In the genomic region with DNA sequence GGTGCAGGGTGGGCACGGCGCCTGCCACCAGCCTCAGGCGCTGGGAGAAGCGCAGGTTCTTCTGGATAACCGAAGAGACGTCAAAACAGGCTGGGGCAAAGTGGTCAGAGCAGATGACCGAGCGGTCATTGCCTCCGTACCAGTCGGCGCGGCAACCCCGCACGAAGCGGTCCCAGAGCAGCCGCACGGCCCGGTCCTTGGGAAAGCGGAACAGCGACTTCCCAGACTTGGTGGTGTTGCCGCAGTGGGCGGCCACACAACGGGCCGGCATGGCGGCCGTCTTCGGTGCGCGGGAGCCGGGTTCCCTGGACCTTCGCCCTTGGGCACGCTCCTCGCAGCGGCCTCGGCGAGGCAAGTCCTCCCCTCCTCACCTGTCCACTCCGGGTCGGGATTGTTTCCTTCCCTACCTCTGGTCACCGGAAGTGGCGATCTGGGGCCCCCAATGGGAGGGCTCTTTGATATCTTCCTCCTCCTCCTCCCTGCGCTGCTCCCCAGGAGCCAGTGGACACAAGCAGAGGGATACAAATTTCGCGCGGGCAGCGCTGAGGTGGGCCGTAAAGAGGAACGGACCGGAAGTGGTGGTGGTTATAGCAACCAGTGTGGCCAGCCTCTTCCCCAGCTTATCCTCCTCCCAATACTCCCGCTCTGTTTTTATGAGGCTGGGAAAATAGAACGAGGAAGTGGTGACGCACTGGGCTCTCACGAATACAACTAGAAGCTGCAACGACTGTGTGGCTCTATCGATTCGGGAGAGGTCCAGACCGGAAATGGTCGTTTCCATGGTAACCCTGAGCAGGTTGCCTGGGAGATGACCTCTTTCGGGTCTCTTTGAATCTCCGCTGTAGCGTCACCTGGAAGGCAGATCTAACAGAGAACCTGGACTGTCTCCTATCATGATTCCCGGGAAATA, we compare ENCODE assay signal across 8 cellular contexts. TPM values are rescaled to one million over a fixed set of nuclear protein-coding genes. Genes with fewer than 3 reads are reported as not detected.
DNase-seq lines count a peak whose midpoint lies in the region; ATAC-seq, FAIRE-seq and TF ChIP-seq lines count a peak whose summit lies in the region.

A gene with protein sequence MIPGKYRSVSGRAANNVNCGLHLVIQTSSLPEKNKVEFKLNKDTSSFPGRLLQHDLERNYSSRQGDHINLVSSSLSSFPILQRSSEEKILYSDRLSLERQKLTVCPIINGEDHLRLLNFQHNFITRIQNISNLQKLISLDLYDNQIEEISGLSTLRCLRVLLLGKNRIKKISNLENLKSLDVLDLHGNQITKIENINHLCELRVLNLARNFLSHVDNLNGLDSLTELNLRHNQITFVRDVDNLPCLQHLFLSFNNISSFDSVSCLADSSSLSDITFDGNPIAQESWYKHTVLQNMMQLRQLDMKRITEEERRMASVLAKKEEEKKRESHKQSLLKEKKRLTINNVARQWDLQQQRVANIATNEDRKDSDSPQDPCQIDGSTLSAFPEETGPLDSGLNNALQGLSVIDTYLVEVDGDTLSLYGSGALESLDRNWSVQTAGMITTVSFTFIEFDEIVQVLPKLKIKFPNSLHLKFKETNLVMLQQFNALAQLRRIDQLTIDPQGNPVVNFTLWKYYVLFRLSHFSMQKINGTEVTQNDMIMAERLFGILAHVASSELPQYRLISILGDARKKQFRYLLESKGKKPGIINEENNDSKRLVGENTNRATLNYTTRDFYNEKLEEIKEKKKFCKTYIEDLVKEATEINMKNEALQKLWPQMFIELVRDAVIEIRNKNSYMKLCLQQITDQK (plus strand): TSS at position 825 of the 910 bp plus-strand sequence. CDS start 69 bp downstream, at position 894.
TSS of gene THAP10 (minus strand) at position 432 of the 910 bp plus-strand sequence. CDS start at position 271, 161 bp downstream.

- TF ChIP-seq RAD21 in K562 (CRISPR knock-in tag; conservative IDR thresholded peaks at IDR 0.05 in 1 of 2, IDR thresholded peaks at IDR 0.05 in 1 of 2): no peak

- intact Hi-C loops in K562 (cut with micrococcal nuclease) (no loop called here), posterior cingulate gyrus (cut with DNase I) (loop anchor here (2.0 to 5.0 kb wide), 2 partner anchors 37 to 550 kb away; partner anchors contain the start of gene LARP6)

- H3K27me3 ChIP-seq in GM23338 (ENCODE audit: insufficient read depth): no peaks in the 10 kb centered on the region
- no peaks in the 10 kb centered on the region for H3K27me3 ChIP-seq in K562 (ENCODE audit: control insufficient read depth in 2 of 2, insufficient read depth in 2 of 2, low read length in 2 of 2)

- no peaks in the 10 kb centered on the region for H3K9me1 ChIP-seq in K562 (ENCODE audit: control insufficient read depth, insufficient read depth, low read length)

- in situ Hi-C loops in K562 (cut with MboI): no loop called here

- peak within 1 kb of the TSS; percentile 66 for H3K4me3 ChIP-seq in GM23338
- H3K4me3 ChIP-seq in LNCaP clone FGC (ENCODE audit: low read depth, low read length): peak within 1 kb of the TSS; percentile 83
- peak within 1 kb of the TSS; percentile 35 for H3K4me3 ChIP-seq in K562

- peak within 1 kb of the TSS; percentile 92 for H3K4me3 Mint-ChIP-seq in GM23338

- H3K36me3 ChIP-seq in ES-I3 (ENCODE audit: insufficient read depth, low read length): no peaks in the 10 kb centered on the region
- no peaks in the 10 kb centered on the region for H3K36me3 ChIP-seq in GM23338 (ENCODE audit: insufficient read depth)
- no peaks in the 10 kb centered on the region for H3K36me3 ChIP-seq in K562 (ENCODE audit: control insufficient read depth, insufficient read depth, low read length)

- peaks cover 17% of the 10 kb centered on the region for H3K79me2 ChIP-seq in GM23338 (replicated peaks; ENCODE audit: insufficient read depth)
- H3K79me2 ChIP-seq in K562 (ENCODE audit: control insufficient read depth, insufficient read depth, low read length): no peaks in the 10 kb centered on the region

- H2AFZ ChIP-seq in GM23338: peak within 1 kb of the TSS; percentile 88
- H2AFZ ChIP-seq in K562 (ENCODE audit: low read depth, low read length): peak within 1 kb of the TSS; percentile 82

- H3K4me1 ChIP-seq in ES-I3 (ENCODE audit: insufficient read depth, low read length) (no peaks in the 10 kb centered on the region), GM23338 (ENCODE audit: insufficient read depth) (peaks cover 13% of the 10 kb centered on the region; the same call in 1 of the 2 replicates), K562 (replicated peaks in 1 of 2; ENCODE audit: control insufficient read depth in 2 of 2, insufficient read depth in 2 of 2, low read length in 2 of 2) (peaks cover 0 to 9% of the 10 kb centered on the region in 2 experiments; a peak in 2 of 5 replicates)

- peaks cover 5% of the 10 kb centered on the region for H3K27me3 Mint-ChIP-seq in GM23338 (ENCODE audit: insufficient read depth, low read depth, poor library complexity)

- no peaks in the 10 kb centered on the region for H3F3A ChIP-seq in GM23338 (replicated peaks; ENCODE audit: low read depth)

- no peaks in the 10 kb centered on the region; the same call in 2 of the 3 replicates for H3K36me3 Mint-ChIP-seq in GM23338 (ENCODE audit: low read depth)

- H3K4me1 Mint-ChIP-seq in GM23338: peaks cover 14% of the 10 kb centered on the region

- no peak for TF ChIP-seq CTCF in GM23338 (conservative IDR thresholded peaks at IDR 0.05; ENCODE audit: low read depth in 2 of 2)
- TF ChIP-seq CTCF in LNCaP clone FGC (IDR thresholded peaks at IDR 0.05; ENCODE audit: control insufficient read depth, extremely low read depth, insufficient read depth): no peak
- TF ChIP-seq CTCF in K562 (IDR thresholded peaks at IDR 0.05 in 2 of 3, conservative IDR thresholded peaks at IDR 0.05 in 1 of 3; ENCODE audit: insufficient read depth in 2 of 3, low read depth in 1 of 3, low read length in 3 of 3): no peak

- H3K9me3 Mint-ChIP-seq in GM23338: no peaks in the 10 kb centered on the region

- 11% methylated on average over 35 of the region's 61 CpGs for WGBS in K562 (ENCODE audit: insufficient coverage, low coverage, missing lambda C conversion rate)

- H4K20me1 ChIP-seq in GM23338 (replicated peaks; ENCODE audit: insufficient read depth): no peaks in the 10 kb centered on the region
- no peaks in the 10 kb centered on the region for H4K20me1 ChIP-seq in K562 (replicated peaks; ENCODE audit: control insufficient read depth, insufficient read depth, low read length)

- no peak for TF ChIP-seq POLR2A in K562 (conservative IDR thresholded peaks at IDR 0.05)

- no peaks in the 10 kb centered on the region for H3K9me3 ChIP-seq in ES-I3 (ENCODE audit: control insufficient read depth, insufficient read depth, low read length)
- H3K9me3 ChIP-seq in K562 (replicated peaks; ENCODE audit: control insufficient read depth, insufficient read depth, low read depth, low read length): no peaks in the 10 kb centered on the region

- no peak for FAIRE-seq in K562 (lab: Jason Lieb, UNC)

- DNase-seq in GM23338 (ENCODE audit: low spot score): peak; percentile 96
- DNase-seq in LNCaP clone FGC (ENCODE audit: low read depth): peak; percentile 90
- DNase-seq in RPMI7951 (ENCODE audit: low read depth): peak; percentile 97
- DNase-seq in K562 (ENCODE audit: extremely low read depth in 1 of 4, low spot score in 3 of 4): peak in 3 of 4 experiments; percentile 8 to 21 (median 9)
- DNase-seq in hepatic stellate cell (ENCODE audit: low spot score): peak; percentile 65
- DNase-seq in posterior cingulate gyrus: peak; percentile 77 to 98 (median 89)

- CTCF ChIA-PET in K562 (lab: Yijun Ruan, JAX; ENCODE audit: low intra/inter-chr PET ratio): no interaction called here

- H3K9ac ChIP-seq in ES-I3 (ENCODE audit: low read depth, low read length) (peak within 1 kb of the TSS; percentile 94), K562 (ENCODE audit: insufficient read depth in 1 of 2, low read depth in 2 of 2, low read length in 2 of 2) (no peak within 1 kb of the TSS; a peak in 1 of 4 replicates)

- no peak for TF ChIP-seq EP300 in K562 (IDR thresholded peaks at IDR 0.05; ENCODE audit: low read length)

- peak within 1 kb of the TSS; percentile 96 for H3K27ac Mint-ChIP-seq in GM23338

- H3K9me2 ChIP-seq in GM23338 (ENCODE audit: insufficient read depth): no peaks in the 10 kb centered on the region

- H3K27ac ChIP-seq in GM23338 (ENCODE audit: low read depth) (peak within 1 kb of the TSS; percentile 64), K562 (ENCODE audit: extremely low read depth, low read depth, low read length) (no peak within 1 kb of the TSS)

- ATAC-seq in GM23338: peak; percentile 96
- ATAC-seq in K562: peak; percentile 93
- no peak for ATAC-seq in HG02884 (IDR thresholded peaks at IDR 0.05; ENCODE audit: unreplicated experiment)

- BruUV-seq in K562 (replicated peaks; lab: Mats Ljungman, UMichigan): no TSS peak

- POLR2A ChIA-PET in K562 (lab: Yijun Ruan, JAX): interaction anchor here (0.6 kb wide), 1 partner anchor 854 kb away, joined by 3 read pairs; no protein-coding TSS in a partner anchor

- H3K4me2 ChIP-seq in GM23338: peak within 1 kb of the TSS; percentile 79
- peak within 1 kb of the TSS; percentile 61 for H3K4me2 ChIP-seq in K562 (ENCODE audit: insufficient read depth, low read length)

RNA-seq across cellular contexts. Expression of the first gene that starts in this region (rescaled TPM):
- 13.3 and 14.6 TPM in 2 replicates for total RNA-seq in GM23338 (2014; rRNA removed; shearing (Covaris generic))
- polyA plus RNA-seq in GM23338 (2016; fragmentation: Nextera tagmentation; extraction: Ambion mirVana) (6.9 and 8.5 TPM in 2 replicates), K562 (2011; rRNA removed) (not detected in 2 replicates), K562 (2014; fragmentation: Illumina TruSeq; extraction: Trizol) (not detected in 2 replicates), K562 (2014; fragmentation: Nextera tagmentation; extraction: Ambion mirVana) (not detected), K562 (2014; rRNA removed) (0.32 TPM in 1 of 2 replicates, not detected in the other)
- total RNA-seq in RPMI7951 (2014; rRNA removed; shearing (Covaris generic)): 12.5 and 14.5 TPM in 2 replicates
- total RNA-seq in K562 (2011; cell fraction: chromatin; rRNA removed; ENCODE audit: low replicate concordance): not detected in 2 replicates
- total RNA-seq in K562 (2011; cell fraction: nucleolus; rRNA removed): not detected in 2 replicates
- not detected in 2 replicates for total RNA-seq in K562 (2011; cell fraction: nucleoplasm; rRNA removed)
- total RNA-seq in K562 (2014; rRNA removed) (not detected in 2 replicates), K562 (2014; rRNA removed; fragmentation: Illumina TruSeq; extraction: Trizol) (not detected in 2 replicates), K562 (2015; rRNA removed; fragmentation: Illumina TruSeq; extraction: Trizol) (not detected in 2 replicates), K562 (2021) (not detected in 2 replicates)
- polyA plus RNA-seq in K562 (2011; cell fraction: cytosol; rRNA removed): not detected in 2 replicates
- polyA plus RNA-seq in K562 (2011; cell fraction: nucleus; rRNA removed): not detected in 2 replicates
- polyA plus RNA-seq in K562 (2012): 0.24 TPM in 1 of 2 replicates, not detected in the other
- polyA minus RNA-seq in K562 (2011; rRNA and poly(A)+ RNA removed): not detected in 2 replicates
- polyA minus RNA-seq in K562 (2011; cell fraction: cytosol; rRNA and poly(A)+ RNA removed): not detected in 2 replicates
- polyA minus RNA-seq in K562 (2011; cell fraction: nucleus; rRNA and poly(A)+ RNA removed): not detected in 2 replicates

RNA-seq across cellular contexts. Expression of gene THAP10, which starts in this region (rescaled TPM):
- 5.5 and 5.7 TPM in 2 replicates for total RNA-seq in GM23338 (2014; rRNA removed; shearing (Covaris generic))
- polyA plus RNA-seq in GM23338 (2016; fragmentation: Nextera tagmentation; extraction: Ambion mirVana) (4.5 and 8.2 TPM in 2 replicates), K562 (2011; rRNA removed) (not detected in 2 replicates), K562 (2014; fragmentation: Illumina TruSeq; extraction: Trizol) (0.10 TPM in 1 of 2 replicates, not detected in the other), K562 (2014; fragmentation: Nextera tagmentation; extraction: Ambion mirVana) (under 1 TPM; 0.04 to 0.08 TPM), K562 (2014; rRNA removed) (0.28 TPM in 1 of 2 replicates, not detected in the other)
- 8.4 and 9.0 TPM in 2 replicates for total RNA-seq in RPMI7951 (2014; rRNA removed; shearing (Covaris generic))
- not detected in 2 replicates for total RNA-seq in K562 (2011; cell fraction: chromatin; rRNA removed; ENCODE audit: low replicate concordance)
- not detected in 2 replicates for total RNA-seq in K562 (2011; cell fraction: nucleolus; rRNA removed)
- total RNA-seq in K562 (2011; cell fraction: nucleoplasm; rRNA removed): not detected in 2 replicates
- total RNA-seq in K562 (2014; rRNA removed) (0.08 TPM in 1 of 2 replicates, not detected in the other), K562 (2014; rRNA removed; fragmentation: Illumina TruSeq; extraction: Trizol) (0.04 and 0.16 TPM in 2 replicates), K562 (2015; rRNA removed; fragmentation: Illumina TruSeq; extraction: Trizol) (0.11 TPM in 1 of 2 replicates, not detected in the other), K562 (2021) (0.13 TPM in 1 of 2 replicates, not detected in the other)
- polyA plus RNA-seq in K562 (2011; cell fraction: cytosol; rRNA removed): 0.03 TPM in 1 of 2 replicates, not detected in the other
- polyA plus RNA-seq in K562 (2011; cell fraction: nucleus; rRNA removed): not detected in 2 replicates
- polyA plus RNA-seq in K562 (2012): 0.09 and 0.78 TPM in 2 replicates
- not detected in 2 replicates for polyA minus RNA-seq in K562 (2011; rRNA and poly(A)+ RNA removed)
- not detected in 2 replicates for polyA minus RNA-seq in K562 (2011; cell fraction: cytosol; rRNA and poly(A)+ RNA removed)
- polyA minus RNA-seq in K562 (2011; cell fraction: nucleus; rRNA and poly(A)+ RNA removed): not detected in 2 replicates

Comparison
In these comparisons a context has a peak if more than half of its experiments do, and no peak if none do; other contexts are left out.
1. RNA of the first gene that starts in this region (total RNA-seq): 13.3 to 14.6 TPM in GM23338 and 12.5 to 14.5 TPM in RPMI7951; not detected in K562; every median in the first group is over 10 times any median in the second.
2. Peak in DNase-seq, ATAC-seq, H3K4me3 ChIP-seq and H3K4me2 ChIP-seq in K562; RNA of the genes that start here not detected or under 1 TPM.
3. DNase-seq: peak in every context shown above with its lines; median percentile 97 in RPMI7951; 96 in GM23338; 90 in LNCaP clone FGC; 89 in posterior cingulate gyrus; 65 in hepatic stellate cell; 9 in K562.
4. Peak in every context shown above with its lines, with median percentiles within 50 percentile points of each other: H3K4me3 ChIP-seq.